ENCODE assay signal across 23 cellular contexts in the genomic region with DNA sequence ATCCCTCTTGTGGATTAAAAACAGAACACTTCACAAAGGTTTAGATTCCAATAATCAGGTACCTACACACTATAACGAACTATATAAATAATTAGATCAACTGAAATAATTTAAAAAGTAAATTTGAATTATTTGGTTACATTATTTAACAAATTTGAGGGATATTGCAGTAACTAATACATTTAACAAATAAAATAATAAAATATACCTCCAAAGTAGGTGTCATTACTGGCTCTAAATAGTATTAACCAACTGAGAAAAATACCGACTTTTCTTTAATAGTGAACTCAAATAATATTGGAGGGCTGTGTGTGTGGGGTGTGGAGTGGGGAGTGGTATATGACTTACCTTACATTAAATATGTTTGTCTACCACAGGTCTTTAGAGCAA.
A peak's percentile ranks its signal among the peaks of the same experiment; 100 is the strongest.
DNase-seq lines count a peak whose midpoint lies in the region; ATAC-seq, FAIRE-seq and TF ChIP-seq lines count a peak whose summit lies in the region.
"Had no signal": no experiment of that assay in that cellular context is flagged by ENCODE, and none has a peak within 500 bp of the region (broad histone marks: within the 10 kb centered on the region; RNA-seq: fewer than 3 reads in every experiment).

No MANE protein-coding gene starts in this region.

- TF ChIP-seq CTCF in C4-2B (conservative IDR thresholded peaks at IDR 0.05) (peak; percentile 1; the same call in 1 of the 2 replicates), GM13977 (IDR thresholded peaks at IDR 0.05; ENCODE audit: extremely low read depth, insufficient read depth, missing control alignments) (no peak), K562 (IDR thresholded peaks at IDR 0.05 in 2 of 3, conservative IDR thresholded peaks at IDR 0.05 in 1 of 3; ENCODE audit: insufficient read depth in 2 of 3, low read depth in 1 of 3, low read length in 3 of 3) (no peak), testis (IDR thresholded peaks at IDR 0.05) (no peak)

- TF ChIP-seq RAD21 in K562 (CRISPR knock-in tag; conservative IDR thresholded peaks at IDR 0.05 in 1 of 2, IDR thresholded peaks at IDR 0.05 in 1 of 2) = 0 out of 4 replicates have a peak, but pooled peaks of 1 of the 2 experiments have one; percentile 2

- in situ Hi-C loops in GM13977 (cut with MboI; ENCODE audit: low pct_unique_long_range_greater_than_20kb, low sequenced_read_pairs, unreplicated experiment) = no loop called here
- in situ Hi-C loops in K562 (cut with MboI) = no loop called here

- TF ChIP-seq POLR2A in K562 (conservative IDR thresholded peaks at IDR 0.05) (no peak), testis (IDR thresholded peaks at IDR 0.05) (no peak)

- H3K79me2 ChIP-seq in K562 (ENCODE audit: control insufficient read depth, insufficient read depth, low read length) = peaks cover 53% of the 10 kb centered on the region

- peak overlapping the region; percentile 84 for H3K27ac ChIP-seq in C4-2B
- peak overlapping the region; percentile 85 for H3K27ac ChIP-seq in K562 (ENCODE audit: extremely low read depth, low read depth, low read length)
- H3K27ac ChIP-seq in testis = peak overlapping the region in 1 of 2 donors; percentile 46
- H3K27ac ChIP-seq: A549; BLaER1 treated with 17β-estradiol and CSF1 and Interleukin-3, amounts not matched to agents 10 nM and 100 nM had no signal

- no TSS peak for BruUV-seq in K562 (replicated peaks; lab: Mats Ljungman, UMichigan)

- peaks cover 14% of the 10 kb centered on the region for H3K36me3 ChIP-seq in K562 (ENCODE audit: control insufficient read depth, insufficient read depth, low read length)
- no peaks in the 10 kb centered on the region for H3K36me3 ChIP-seq in testis (ENCODE audit: low read depth, missing control alignments)
- H3K36me3 ChIP-seq: BE2C; BLaER1 treated with 17β-estradiol and CSF1 and Interleukin-3, amounts not matched to agents 10 nM and 100 nM had no signal

- H2AFZ ChIP-seq in K562 (ENCODE audit: low read depth, low read length) = peak overlapping the region; percentile 99
- H2AFZ ChIP-seq: GM23338 had no signal

- H3K4me1 ChIP-seq in K562 (replicated peaks in 1 of 2; ENCODE audit: control insufficient read depth in 2 of 2, insufficient read depth in 2 of 2, low read length in 2 of 2) (peaks cover 2 to 8% of the 10 kb centered on the region in 2 experiments; a peak in 2 of 5 replicates), testis (no peaks in the 10 kb centered on the region)
- H3K4me1 ChIP-seq: A549; BE2C; BLaER1 treated with 17β-estradiol and CSF1 and Interleukin-3, amounts not matched to agents 10 nM and 100 nM; Caco-2 had no signal

- ATAC-seq in K562 = peak; percentile 44
- no peak for ATAC-seq in HG03520 (IDR thresholded peaks at IDR 0.05; ENCODE audit: unreplicated experiment)
- ATAC-seq: A549, GM23338, HCT116 had no signal

- H3K9ac ChIP-seq in K562 (ENCODE audit: insufficient read depth in 1 of 2, low read depth in 2 of 2, low read length in 2 of 2) = peak overlapping the region; percentile 83 to 96
- H3K9ac ChIP-seq: BLaER1 treated with 17β-estradiol and CSF1 and Interleukin-3, amounts not matched to agents 10 nM and 100 nM had no signal

- H3K4me3 ChIP-seq in K562 (peak overlapping the region; percentile 77), testis (peak overlapping the region; percentile 47 to 54)
- H3K4me3 ChIP-seq: A549; BLaER1 treated with 17β-estradiol and CSF1 and Interleukin-3, amounts not matched to agents 10 nM and 100 nM; GM23338 had no signal

- FAIRE-seq in K562 (lab: Jason Lieb, UNC) = no peak
- FAIRE-seq: A549, G401.6, GM12892, GM19239 had no signal

- DNase-seq in GM13977 (ENCODE audit: low spot score) = peak; percentile 7
- DNase-seq in K562 (ENCODE audit: extremely low read depth in 1 of 4, low spot score in 3 of 4) = no peak
- DNase-seq in testis = no peak
- no peak for DNase-seq in NCI-H146 (lab: John Stamatoyannopoulos, UW)
- no peak for DNase-seq in NOMO-1 treated with DMSO at 0.1 percent for 48 hours (lab: John Stamatoyannopoulos, UW; ENCODE audit: unreplicated experiment)
- DNase-seq: 8988T; ACHN; AML-193; BE2C; Caco-2; CD4-positive, alpha-beta memory T cell; DMS153; DND-41; H9 had no signal

- TF ChIP-seq EP300 in K562 (IDR thresholded peaks at IDR 0.05; ENCODE audit: low read length) = no peak

- POLR2A ChIA-PET in K562 (lab: Yijun Ruan, JAX) = interaction anchor here (0.6 to 1.2 kb wide), 2 partner anchors 13 to 213 kb away, joined by 3 read pairs; no protein-coding TSS in a partner anchor

- peaks cover 5% of the 10 kb centered on the region for H3K9me3 ChIP-seq in K562 (replicated peaks; ENCODE audit: control insufficient read depth, insufficient read depth, low read depth, low read length)
- no peaks in the 10 kb centered on the region for H3K9me3 ChIP-seq in testis
- H3K9me3 ChIP-seq: A549, BE2C, Caco-2 had no signal

- intact Hi-C loops in K562 (cut with micrococcal nuclease) (loop anchor here (2.0 to 5.0 kb wide), 2 partner anchors 55 to 98 kb away; no protein-coding TSS in a partner anchor), testis (cut with DNase I; ENCODE audit: low total_unique reads) (no loop called here)

- H3K27me3 ChIP-seq in K562 (ENCODE audit: control insufficient read depth in 2 of 2, insufficient read depth in 2 of 2, low read length in 2 of 2) = no peaks in the 10 kb centered on the region
- no peaks in the 10 kb centered on the region for H3K27me3 ChIP-seq in testis
- H3K27me3 ChIP-seq: BE2C; BLaER1 treated with 17β-estradiol and CSF1 and Interleukin-3, amounts not matched to agents 10 nM and 100 nM had no signal

- no peaks in the 10 kb centered on the region for H3K9me1 ChIP-seq in K562 (ENCODE audit: control insufficient read depth, insufficient read depth, low read length)

- no peaks in the 10 kb centered on the region for H4K20me1 ChIP-seq in K562 (replicated peaks; ENCODE audit: control insufficient read depth, insufficient read depth, low read length)
- H4K20me1 ChIP-seq: BLaER1 treated with 17β-estradiol and CSF1 and Interleukin-3, amounts not matched to agents 10 nM and 100 nM had no signal

- 2% methylated on average over 2 of the region's 2 CpGs for WGBS in K562 (ENCODE audit: insufficient coverage, low coverage, missing lambda C conversion rate)
- 63 to 71% methylated on average over 2 of the region's 2 CpGs for WGBS in testis, 2 donors

- peak overlapping the region; percentile 79 for H3K4me2 ChIP-seq in K562 (ENCODE audit: insufficient read depth, low read length)
- H3K4me2 ChIP-seq: A549; BLaER1 treated with 17β-estradiol and CSF1 and Interleukin-3, amounts not matched to agents 10 nM and 100 nM; GM23338 had no signal

- CTCF ChIA-PET in K562 (lab: Yijun Ruan, JAX; ENCODE audit: low intra/inter-chr PET ratio) = interaction anchor here (0.5 kb wide), 2 partner anchors 300 to 1723 kb away, joined by 5 read pairs; no protein-coding TSS in a partner anchor

TF ChIP-seq in K562, 482 proteins besides CTCF, POLR2A, EP300 and RAD21:
- 0 out of 2 replicates have a peak, but pooled peaks have one; percentile 59 for TF ChIP-seq THRAP3 (IDR thresholded peaks at IDR 0.05; ENCODE audit: borderline replicate concordance)
- TF ChIP-seq TAF9B (IDR thresholded peaks at IDR 0.05; ENCODE audit: partially characterized antibody) = peak; percentile 45
- 0 out of 2 replicates have a peak, but pooled peaks have one; percentile 31 for TF ChIP-seq TOE1 (IDR thresholded peaks at IDR 0.05; ENCODE audit: borderline replicate concordance)
- TF ChIP-seq TOE1 (CRISPR knock-in tag; IDR thresholded peaks at IDR 0.05; ENCODE audit: borderline replicate concordance, low read depth) = no peak
- TF ChIP-seq MECOM (CRISPR knock-in tag; IDR thresholded peaks at IDR 0.05) = no peak
- TF ChIP-seq NCOA2 (IDR thresholded peaks at IDR 0.05; ENCODE audit: partially characterized antibody in 2 of 2) = peak in 1 of 2 experiments; percentile 47
- TF ChIP-seq, protein P1, sequence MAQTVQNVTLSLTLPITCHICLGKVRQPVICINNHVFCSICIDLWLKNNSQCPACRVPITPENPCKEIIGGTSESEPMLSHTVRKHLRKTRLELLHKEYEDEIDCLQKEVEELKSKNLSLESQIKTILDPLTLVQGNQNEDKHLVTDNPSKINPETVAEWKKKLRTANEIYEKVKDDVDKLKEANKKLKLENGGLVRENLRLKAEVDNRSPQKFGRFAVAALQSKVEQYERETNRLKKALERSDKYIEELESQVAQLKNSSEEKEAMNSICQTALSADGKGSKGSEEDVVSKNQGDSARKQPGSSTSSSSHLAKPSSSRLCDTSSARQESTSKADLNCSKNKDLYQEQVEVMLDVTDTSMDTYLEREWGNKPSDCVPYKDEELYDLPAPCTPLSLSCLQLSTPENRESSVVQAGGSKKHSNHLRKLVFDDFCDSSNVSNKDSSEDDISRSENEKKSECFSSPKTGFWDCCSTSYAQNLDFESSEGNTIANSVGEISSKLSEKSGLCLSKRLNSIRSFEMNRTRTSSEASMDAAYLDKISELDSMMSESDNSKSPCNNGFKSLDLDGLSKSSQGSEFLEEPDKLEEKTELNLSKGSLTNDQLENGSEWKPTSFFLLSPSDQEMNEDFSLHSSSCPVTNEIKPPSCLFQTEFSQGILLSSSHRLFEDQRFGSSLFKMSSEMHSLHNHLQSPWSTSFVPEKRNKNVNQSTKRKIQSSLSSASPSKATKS (CRISPR knock-in tag; IDR thresholded peaks at IDR 0.05) = no peak
- no peak for TF ChIP-seq POLR3A (IDR thresholded peaks at IDR 0.05; ENCODE audit: borderline replicate concordance, extremely low read depth, insufficient read depth, insufficient read length)
- 0 out of 4 replicates have a peak, but pooled peaks of 1 of the 2 experiments have one; percentile 70 for TF ChIP-seq KDM4B (IDR thresholded peaks at IDR 0.05; ENCODE audit: borderline replicate concordance in 2 of 2, low read depth in 1 of 2)
- peak; percentile 12 for TF ChIP-seq ZBTB8A (IDR thresholded peaks at IDR 0.05; ENCODE audit: partially characterized antibody)
- TF ChIP-seq, protein P2, sequence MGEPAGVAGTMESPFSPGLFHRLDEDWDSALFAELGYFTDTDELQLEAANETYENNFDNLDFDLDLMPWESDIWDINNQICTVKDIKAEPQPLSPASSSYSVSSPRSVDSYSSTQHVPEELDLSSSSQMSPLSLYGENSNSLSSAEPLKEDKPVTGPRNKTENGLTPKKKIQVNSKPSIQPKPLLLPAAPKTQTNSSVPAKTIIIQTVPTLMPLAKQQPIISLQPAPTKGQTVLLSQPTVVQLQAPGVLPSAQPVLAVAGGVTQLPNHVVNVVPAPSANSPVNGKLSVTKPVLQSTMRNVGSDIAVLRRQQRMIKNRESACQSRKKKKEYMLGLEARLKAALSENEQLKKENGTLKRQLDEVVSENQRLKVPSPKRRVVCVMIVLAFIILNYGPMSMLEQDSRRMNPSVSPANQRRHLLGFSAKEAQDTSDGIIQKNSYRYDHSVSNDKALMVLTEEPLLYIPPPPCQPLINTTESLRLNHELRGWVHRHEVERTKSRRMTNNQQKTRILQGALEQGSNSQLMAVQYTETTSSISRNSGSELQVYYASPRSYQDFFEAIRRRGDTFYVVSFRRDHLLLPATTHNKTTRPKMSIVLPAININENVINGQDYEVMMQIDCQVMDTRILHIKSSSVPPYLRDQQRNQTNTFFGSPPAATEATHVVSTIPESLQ (CRISPR knock-in tag; IDR thresholded peaks at IDR 0.05) = 0 out of 2 replicates have a peak, but pooled peaks have one; percentile 2
- no peak; the same call in 1 of the 2 replicates for TF ChIP-seq RFX1 (IDR thresholded peaks at IDR 0.05)
- TF ChIP-seq ELF4 (CRISPR knock-in tag; IDR thresholded peaks at IDR 0.05) = no peak
